1 cellular context compared by ENCODE assay signal in genomic region chr4:83851261-83852084, GRCh38.
TF ChIP-seq lines count a peak whose summit lies in the region.

No MANE protein-coding gene starts in this region.

TF ChIP-seq in HepG2, 621 proteins besides CTCF, POLR2A, EP300 and RAD21 (continued from another document and continues in another):
- TF ChIP-seq SAP130 (CRISPR knock-in tag; IDR thresholded peaks at IDR 0.05; ENCODE audit: low read depth) (peak; percentile 28; the same call in 1 of the 2 replicates), ZBTB7B (CRISPR knock-in tag; IDR thresholded peaks at IDR 0.05) (no peak), AHDC1 (CRISPR knock-in tag; IDR thresholded peaks at IDR 0.05; ENCODE audit: borderline replicate concordance) (peak; percentile 85; the same call in 1 of the 2 replicates), BRD4 (CRISPR knock-in tag; IDR thresholded peaks at IDR 0.05) (no peak), SRSF1 (optimal IDR thresholded peaks at IDR 0.05; ENCODE audit: low read depth, low read length) (no peak), ZNF281 (CRISPR knock-in tag; IDR thresholded peaks at IDR 0.05; ENCODE audit: borderline replicate concordance) (no peak), GMEB1 (CRISPR knock-in tag; IDR thresholded peaks at IDR 0.05; ENCODE audit: borderline replicate concordance) (no peak), KMT2A (CRISPR knock-in tag; IDR thresholded peaks at IDR 0.05) (no peak), ZNF543 (CRISPR knock-in tag; IDR thresholded peaks at IDR 0.05) (no peak), SALL1 (CRISPR knock-in tag; IDR thresholded peaks at IDR 0.05) (peak; percentile 32; the same call in 1 of the 2 replicates), ARID5B (CRISPR knock-in tag; IDR thresholded peaks at IDR 0.05) (peak; percentile 88), GRHL1 (CRISPR knock-in tag; conservative IDR thresholded peaks at IDR 0.05) (no peak), ZNF576 (CRISPR knock-in tag; IDR thresholded peaks at IDR 0.05) (no peak), NCOA2 (CRISPR knock-in tag; IDR thresholded peaks at IDR 0.05) (peak; percentile 60), ZMYM2 (CRISPR knock-in tag; IDR thresholded peaks at IDR 0.05) (no peak), CBX5 (CRISPR knock-in tag; IDR thresholded peaks at IDR 0.05; ENCODE audit: borderline replicate concordance) (no peak), ZNF276 (CRISPR knock-in tag; IDR thresholded peaks at IDR 0.05; ENCODE audit: low read depth) (no peak), PHF5A (CRISPR knock-in tag; IDR thresholded peaks at IDR 0.05; ENCODE audit: low read depth, unreplicated experiment) (no peak), ZFP36 (IDR thresholded peaks at IDR 0.05; ENCODE audit: borderline replicate concordance, low read depth, low read length, partially characterized antibody) (no peak), ZNF501 (CRISPR knock-in tag; IDR thresholded peaks at IDR 0.05) (no peak), ZSCAN29 (CRISPR knock-in tag; conservative IDR thresholded peaks at IDR 0.05) (no peak), IRF1 (CRISPR knock-in tag; IDR thresholded peaks at IDR 0.05; ENCODE audit: low read depth) (no peak), ZNF260 (CRISPR knock-in tag; IDR thresholded peaks at IDR 0.05; ENCODE audit: borderline replicate concordance, low read depth) (no peak), PATZ1 (CRISPR knock-in tag; IDR thresholded peaks at IDR 0.05) (peak; percentile 43; the same call in 1 of the 2 replicates), ELF1 (CRISPR knock-in tag; IDR thresholded peaks at IDR 0.05) (no peak), ZNF724P (CRISPR knock-in tag; IDR thresholded peaks at IDR 0.05; ENCODE audit: borderline replicate concordance) (no peak), ATM (IDR thresholded peaks at IDR 0.05; ENCODE audit: borderline replicate concordance) (no peak), CEBPZ (IDR thresholded peaks at IDR 0.05; ENCODE audit: low read length) (no peak), ARNT2 (CRISPR knock-in tag; IDR thresholded peaks at IDR 0.05; ENCODE audit: low read depth) (no peak)
